ENCODE assay signal across 20 cellular contexts in genomic region chr22:24981066-24981465, GRCh38. TPM values are rescaled to one million over a fixed set of nuclear protein-coding genes. Genes with fewer than 3 reads are reported as not detected.
DNase-seq lines count a peak whose midpoint lies in the region; ATAC-seq, FAIRE-seq and TF ChIP-seq lines count a peak whose summit lies in the region.
"Had no signal": no experiment of that assay in that cellular context is flagged by ENCODE, and none has a peak within 500 bp of the region (broad histone marks: within the 10 kb centered on the region; RNA-seq: fewer than 3 reads in every experiment).

No MANE protein-coding gene starts in this region.

- no peak overlapping the region for H3K18ac ChIP-seq in mesendoderm (ENCODE audit: low read length)

- dilution Hi-C loops in endothelial cell of umbilical vein (cut with MboI; ENCODE audit: extremely low pct_ligation_motif_present, low sequenced_read_pairs): no loop called here

- peaks cover 23 to 93% (median 56%) of the 10 kb centered on the region in 9 donors for H3K4me1 ChIP-seq in heart right ventricle
- H3K4me1 ChIP-seq in endothelial cell of umbilical vein (ENCODE audit: control insufficient read depth, extremely low read depth, insufficient read depth, low read length): peaks cover 51% of the 10 kb centered on the region
- H3K4me1 ChIP-seq in mesendoderm (ENCODE audit: control insufficient read depth, low read depth, low read length): peaks cover 13% of the 10 kb centered on the region

- H3K9ac ChIP-seq in endothelial cell of umbilical vein (replicated peaks; ENCODE audit: extremely low read depth, insufficient read depth, low read length) (no peak overlapping the region), mesendoderm (ENCODE audit: low read length) (no peak overlapping the region)
- H3K9ac ChIP-seq: KMS-11 had no signal

- H3K27ac ChIP-seq in heart right ventricle (peak overlapping the region in 7 of 10 donors; percentile 5 to 79 (median 48)), endothelial cell of umbilical vein (ENCODE audit: insufficient read depth, low read depth, low read length) (peak overlapping the region; percentile 23), mesendoderm (ENCODE audit: low read depth, low read length) (no peak overlapping the region)
- H3K27ac ChIP-seq: C4-2B, KMS-11 had no signal

- no peaks in the 10 kb centered on the region for H3K27me3 ChIP-seq in heart right ventricle
- H3K27me3 ChIP-seq in endothelial cell of umbilical vein (ENCODE audit: control insufficient read depth in 2 of 2, insufficient read depth in 2 of 2, low read length in 2 of 2): no peaks in the 10 kb centered on the region
- H3K27me3 ChIP-seq in mesendoderm (ENCODE audit: insufficient read depth, low read length, poor library complexity): no peaks in the 10 kb centered on the region
- H3K27me3 ChIP-seq: MG63 had no signal

- no peak overlapping the region for H3K23ac ChIP-seq in mesendoderm (ENCODE audit: low read length)

- H3K4ac ChIP-seq in mesendoderm (ENCODE audit: low read depth, low read length): no peak overlapping the region

- TF ChIP-seq POLR2A in endothelial cell of umbilical vein (IDR thresholded peaks at IDR 0.05; ENCODE audit: low read depth, low read length) (no peak), erythroblast (IDR thresholded peaks at IDR 0.05; ENCODE audit: low read length) (no peak)

- no peak overlapping the region for H2BK15ac ChIP-seq in mesendoderm (replicated peaks; ENCODE audit: low read depth)

- peak overlapping the region; percentile 14 for H2AK5ac ChIP-seq in mesendoderm (ENCODE audit: low read length)

- CTCF ChIA-PET in endothelial cell of umbilical vein (lab: Charles Lee): interaction anchor here (0.9 to 5.4 kb wide), 2 partner anchors 22 to 47 kb away, joined by 3 to 21 read pairs; no protein-coding TSS in a partner anchor

- H4K8ac ChIP-seq in mesendoderm (ENCODE audit: low read depth, low read length): no peak overlapping the region

- H3K79me2 ChIP-seq in endothelial cell of umbilical vein (ENCODE audit: control insufficient read depth, insufficient read depth, low read length) (peaks cover 37% of the 10 kb centered on the region), mesendoderm (ENCODE audit: control insufficient read depth, insufficient read depth, low read length) (peaks cover 2% of the 10 kb centered on the region)

- intact Hi-C loops in heart right ventricle (cut with DNase I) (no loop called here), left cardiac atrium (cut with DNase I) (no loop called here), endothelial cell of umbilical vein (cut with micrococcal nuclease) (no loop called here)

- H2BK5ac ChIP-seq in mesendoderm (ENCODE audit: low read length): no peak overlapping the region

- BruUV-seq in endothelial cell of umbilical vein (replicated peaks; lab: Mats Ljungman, UMichigan): no TSS peak

- H3K4me2 ChIP-seq in endothelial cell of umbilical vein (ENCODE audit: insufficient read depth, low read length) (no peak overlapping the region), mesendoderm (ENCODE audit: low read length) (no peak overlapping the region)
- H3K4me2 ChIP-seq: KMS-11 had no signal

- no peaks in the 10 kb centered on the region for H3K9me1 ChIP-seq in endothelial cell of umbilical vein (replicated peaks; ENCODE audit: control insufficient read depth, extremely low read depth, insufficient read depth, low read length)

- TF ChIP-seq CTCF in heart right ventricle (IDR thresholded peaks at IDR 0.05) (no peak), endothelial cell of umbilical vein (IDR thresholded peaks at IDR 0.05; ENCODE audit: extremely low read depth in 1 of 2, insufficient read depth in 1 of 2, low read depth in 1 of 2, low read length in 2 of 2) (no peak)

- 68 to 82% methylated on average over 5 of the region's 5 CpGs for WGBS in heart right ventricle, 2 donors
- no CpG with 5 or more reads among the region's 5 CpGs for WGBS in mesendoderm (ENCODE audit: extremely low coverage, insufficient coverage, low lambda C conversion rate)

- no peak overlapping the region for H3K56ac ChIP-seq in mesendoderm (ENCODE audit: low read length)

- no peaks in the 10 kb centered on the region for H3K9me3 ChIP-seq in heart right ventricle
- no peaks in the 10 kb centered on the region for H3K9me3 ChIP-seq in endothelial cell of umbilical vein (replicated peaks; ENCODE audit: control insufficient read depth, insufficient read depth, low read length)
- H3K9me3 ChIP-seq: MG63 had no signal

- H2AFZ ChIP-seq in endothelial cell of umbilical vein (ENCODE audit: low read depth, low read length): no peak overlapping the region

- POLR2A ChIA-PET in endothelial cell of umbilical vein (lab: Charles Lee): no interaction called here

- no peak overlapping the region for H4K5ac ChIP-seq in mesendoderm (ENCODE audit: low read length)

- H3K36me3 ChIP-seq in heart right ventricle (no peaks in the 10 kb centered on the region), endothelial cell of umbilical vein (ENCODE audit: control insufficient read depth in 2 of 2, extremely low read depth in 1 of 2, insufficient read depth in 2 of 2, low read length in 2 of 2) (peaks cover 0 to 1% of the 10 kb centered on the region in 2 experiments), mesendoderm (ENCODE audit: control insufficient read depth, insufficient read depth, low read length) (no peaks in the 10 kb centered on the region)

- H2BK120ac ChIP-seq in mesendoderm (ENCODE audit: low read depth, low read length): peak overlapping the region; percentile 3

- H4K20me1 ChIP-seq in endothelial cell of umbilical vein (replicated peaks; ENCODE audit: control insufficient read depth, extremely low read depth, insufficient read depth, low read length): no peaks in the 10 kb centered on the region

- ATAC-seq in heart right ventricle: no peak
- no peak for ATAC-seq in left cardiac atrium
- ATAC-seq in GM21825 (IDR thresholded peaks at IDR 0.05; ENCODE audit: unreplicated experiment): no peak
- ATAC-seq: HepG2 had no signal

- DNase-seq in heart right ventricle (no peak), left cardiac atrium (no peak), endothelial cell of umbilical vein (ENCODE audit: low read depth, low spot score) (no peak), mesendoderm (no peak), erythroblast (lab: John Stamatoyannopoulos, UW) (no peak), GDM1 (lab: John Stamatoyannopoulos, UW) (no peak), NCI-H1436 treated with DMSO at 0.1 percent for 48 hours (lab: John Stamatoyannopoulos, UW) (no peak)
- DNase-seq: DMS153, EL, H7, MG63, NCI-H1105, NCI-H187, NCI-H446, NCI-H82 had no signal

- H3K79me1 ChIP-seq in mesendoderm (ENCODE audit: low read length): peaks cover 13% of the 10 kb centered on the region

- FAIRE-seq in endothelial cell of umbilical vein (lab: Jason Lieb, UNC): no peak
- FAIRE-seq: A204.1, HepG2 had no signal

- no peak overlapping the region for H3K4me3 ChIP-seq in heart right ventricle
- H3K4me3 ChIP-seq in endothelial cell of umbilical vein (replicated peaks in 1 of 3; ENCODE audit: insufficient read depth in 1 of 3, low read depth in 1 of 3, low read length in 3 of 3): no peak overlapping the region
- no peak overlapping the region for H3K4me3 ChIP-seq in mesendoderm (ENCODE audit: low read length)
- H3K4me3 ChIP-seq: MG63 had no signal

TF ChIP-seq in endothelial cell of umbilical vein, 7 proteins besides CTCF, POLR2A, EP300 and RAD21:
- TF ChIP-seq FOS (IDR thresholded peaks at IDR 0.05; ENCODE audit: borderline replicate concordance, insufficient read depth, low read length) (no peak), GATA2 (IDR thresholded peaks at IDR 0.05; ENCODE audit: insufficient read depth, insufficient read length, low read depth, low read length) (no peak), JUN (IDR thresholded peaks at IDR 0.05; ENCODE audit: borderline replicate concordance, insufficient read depth, insufficient read length, low read depth) (no peak), MYC (IDR thresholded peaks at IDR 0.05; ENCODE audit: low read depth, low read length) (no peak), EZH2 (IDR thresholded peaks at IDR 0.05; ENCODE audit: borderline replicate concordance, low read depth, low read length, severe bottlenecking) (no peak), POLR2AphosphoS5 (IDR thresholded peaks at IDR 0.05; ENCODE audit: insufficient read depth, low read depth, low read length) (no peak)
- TF ChIP-seq, protein P1, sequence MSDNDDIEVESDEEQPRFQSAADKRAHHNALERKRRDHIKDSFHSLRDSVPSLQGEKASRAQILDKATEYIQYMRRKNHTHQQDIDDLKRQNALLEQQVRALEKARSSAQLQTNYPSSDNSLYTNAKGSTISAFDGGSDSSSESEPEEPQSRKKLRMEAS (IDR thresholded peaks at IDR 0.05; ENCODE audit: insufficient read depth, insufficient read length): no peak

RNA-seq across cellular contexts. Expression of gene KIAA1671, which starts 28.6 kb away (rescaled TPM):
- total RNA-seq in heart right ventricle (10 to 100 TPM in 9 of 10 donors, 1 to 10 TPM in 1; 8.9 to 26.2 (median 14.0) TPM), left cardiac atrium (10 to 100 TPM; 18.2 to 20.7 TPM), endothelial cell of umbilical vein (78.9 and 85.1 TPM in 2 replicates)
- polyA plus RNA-seq in heart right ventricle (1 to 10 TPM; 2.9 to 5.7 TPM), endothelial cell of umbilical vein (18.9 and 23.1 TPM in 2 replicates)
- polyA plus RNA-seq in endothelial cell of umbilical vein (2011; cell fraction: cytosol; rRNA removed): 21.8 and 22.1 TPM in 2 replicates
- 38.5 and 45.9 TPM in 2 replicates for polyA plus RNA-seq in endothelial cell of umbilical vein (2011; cell fraction: nucleus; rRNA removed)
- 17.4 and 19.8 TPM in 2 replicates for polyA plus RNA-seq in endothelial cell of umbilical vein (2012)
- 59.2 and 71.7 TPM in 2 replicates for polyA minus RNA-seq in endothelial cell of umbilical vein
- polyA minus RNA-seq in endothelial cell of umbilical vein (2011; cell fraction: cytosol; rRNA and poly(A)+ RNA removed): 10.0 TPM
- 70.1 and 79.2 TPM in 2 replicates for polyA minus RNA-seq in endothelial cell of umbilical vein (2011; cell fraction: nucleus; rRNA and poly(A)+ RNA removed)
- 11.9 TPM for polyA plus RNA-seq in mesendoderm (2013, experiment 1 of 2)
- polyA plus RNA-seq in mesendoderm (2013, experiment 2 of 2): 12.3 TPM

RNA-seq across cellular contexts. Expression of gene LHFPL7, which starts 34.6 kb away (rescaled TPM):
- not detected for total RNA-seq in heart right ventricle
- polyA plus RNA-seq in heart right ventricle: not detected
- not detected for total RNA-seq in left cardiac atrium
- total RNA-seq in endothelial cell of umbilical vein: not detected in 2 replicates
- not detected in 2 replicates for polyA plus RNA-seq in endothelial cell of umbilical vein
- polyA plus RNA-seq in endothelial cell of umbilical vein (2011; cell fraction: cytosol; rRNA removed): not detected in 2 replicates
- polyA plus RNA-seq in endothelial cell of umbilical vein (2011; cell fraction: nucleus; rRNA removed): not detected in 2 replicates
- polyA plus RNA-seq in endothelial cell of umbilical vein (2012): not detected in 2 replicates
- polyA minus RNA-seq in endothelial cell of umbilical vein: not detected in 2 replicates
- polyA minus RNA-seq in endothelial cell of umbilical vein (2011; cell fraction: cytosol; rRNA and poly(A)+ RNA removed): not detected
- polyA minus RNA-seq in endothelial cell of umbilical vein (2011; cell fraction: nucleus; rRNA and poly(A)+ RNA removed): not detected in 2 replicates
- polyA plus RNA-seq in mesendoderm (2013, experiment 1 of 2): not detected
- not detected for polyA plus RNA-seq in mesendoderm (2013, experiment 2 of 2)
- total RNA-seq: H7, HepG2 had no signal
- polyA plus RNA-seq: HepG2 had no signal
